1 cellular context compared by ENCODE assay signal in genomic region chr17:48600244-48601098, GRCh38.
TF ChIP-seq lines count a peak whose summit lies in the region.

No MANE protein-coding gene starts in this region.

TF ChIP-seq in IMR-90, 13 proteins besides CTCF, POLR2A, EP300 and RAD21 (continued from another document):
- no peak for TF ChIP-seq ELK1 (IDR thresholded peaks at IDR 0.05; ENCODE audit: borderline replicate concordance, low read depth, low read length)
- no peak for TF ChIP-seq MAZ (IDR thresholded peaks at IDR 0.05; ENCODE audit: borderline replicate concordance, low read depth, low read length)
- TF ChIP-seq RCOR1 (IDR thresholded peaks at IDR 0.05; ENCODE audit: insufficient replicate concordance, low read length): no peak
- TF ChIP-seq USF2 (IDR thresholded peaks at IDR 0.05; ENCODE audit: low read depth, low read length): no peak
- TF ChIP-seq BHLHE40 (IDR thresholded peaks at IDR 0.05; ENCODE audit: low read depth, low read length): no peak
- no peak for TF ChIP-seq MXI1 (IDR thresholded peaks at IDR 0.05; ENCODE audit: borderline replicate concordance, low read depth, low read length)
- TF ChIP-seq SMC3 (IDR thresholded peaks at IDR 0.05; ENCODE audit: low read depth, low read length): no peak
